ENCODE assay signal across 20 cellular contexts in genomic region chr9:98094851-98095250, GRCh38.
"Had no signal": no experiment of that assay in that cellular context is flagged by ENCODE, and none has a peak within 500 bp of the region (broad histone marks: within the 10 kb centered on the region; RNA-seq: fewer than 3 reads in every experiment).

No MANE protein-coding gene starts in this region.

- H3K9me3 Mint-ChIP-seq: activated T-cell treated with anti-CD3 and anti-CD28 coated beads, Interleukin-2, amount 50 U/mL, for 72 hours; naive thymus-derived CD8-positive, alpha-beta T cell; stimulated activated memory B cell treated with anti-CD40 and anti-IgM and Interleukin-4, amounts not matched to agents 10 μg/mL and 1 μg/mL and 100 μg/mL, for 72 hours had no signal

- H3K9me3 ChIP-seq: colonic mucosa, sigmoid colon, SK-N-SH, thoracic aorta had no signal

- ATAC-seq: activated CD4-positive, CD25-positive, alpha-beta regulatory T cell treated with anti-CD3 and anti-CD28 coated beads, Interleukin-2, amount 50 U/mL, for 24 hours; activated CD8-positive, alpha-beta T cell treated with anti-CD3 and anti-CD28 coated beads, Interleukin-2, amount 10 ng/mL, durations not matched to agents 7 days and 5 days; activated T-cell treated with anti-CD3 and anti-CD28 coated beads, Interleukin-2, amount 50 U/mL, for 72 hours; foreskin keratinocyte; naive thymus-derived CD8-positive, alpha-beta T cell; stimulated activated memory B cell treated with anti-CD40 and anti-IgM and Interleukin-4, amounts not matched to agents 10 μg/mL and 1 μg/mL and 100 μg/mL, for 72 hours had no signal

- H3K4me3 Mint-ChIP-seq: activated CD8-positive, alpha-beta T cell treated with anti-CD3 and anti-CD28 coated beads, Interleukin-2, amount 10 ng/mL, durations not matched to agents 7 days and 5 days; activated T-cell treated with anti-CD3 and anti-CD28 coated beads, Interleukin-2, amount 50 U/mL, for 72 hours; stimulated activated memory B cell treated with anti-CD40 and anti-IgM and Interleukin-4, amounts not matched to agents 10 μg/mL and 1 μg/mL and 100 μg/mL, for 72 hours had no signal

- H3K4me3 ChIP-seq: colonic mucosa, hepatocyte, sigmoid colon, thoracic aorta had no signal

- H3K4me1 ChIP-seq: sigmoid colon had no signal

- H3K27ac ChIP-seq: brain microvascular endothelial cell, colonic mucosa, foreskin keratinocyte, hepatocyte, sigmoid colon, thoracic aorta had no signal

- H3K36me3 ChIP-seq: brain microvascular endothelial cell, colonic mucosa, thoracic aorta had no signal

- H3K27ac Mint-ChIP-seq: stimulated activated memory B cell treated with anti-CD40 and anti-IgM and Interleukin-4, amounts not matched to agents 10 μg/mL and 1 μg/mL and 100 μg/mL, for 72 hours had no signal

- H3K27me3 ChIP-seq: brain microvascular endothelial cell, colonic mucosa, foreskin keratinocyte, hepatocyte, sigmoid colon had no signal

- H3K27me3 Mint-ChIP-seq: naive thymus-derived CD8-positive, alpha-beta T cell; stimulated activated memory B cell treated with anti-CD40 and anti-IgM and Interleukin-4, amounts not matched to agents 10 μg/mL and 1 μg/mL and 100 μg/mL, for 72 hours had no signal

- DNase-seq: activated CD8-positive, alpha-beta memory T cell treated with anti-CD3 and anti-CD28 coated beads, Interleukin-2, amount 50 U/mL, for 4 hours; activated CD8-positive, alpha-beta T cell treated with anti-CD3 and anti-CD28 coated beads, Interleukin-2, amount 10 ng/mL, durations not matched to agents 7 days and 5 days; activated naive CD4-positive, alpha-beta T cell; activated T-cell treated with anti-CD3 and anti-CD28 coated beads, Interleukin-2, amount 50 U/mL, for 72 hours; aorta; brain microvascular endothelial cell; central memory CD4-positive, alpha-beta T cell; colonic mucosa; foreskin keratinocyte; mesenchymal stem cell; naive thymus-derived CD8-positive, alpha-beta T cell; sigmoid colon; SK-N-SH; stimulated activated CD4-positive, alpha-beta T cell treated with anti-CD3 and anti-CD28 coated beads, Interleukin-4, amount 100 ng/mL, for 24 hours; T-helper 1 cell; T1000 had no signal
